ENCODE assay signal across 8 cellular contexts in genomic region chr9:88532320-88532719, GRCh38. TPM values are rescaled to one million over a fixed set of nuclear protein-coding genes. Genes with fewer than 3 reads are reported as not detected.
DNase-seq lines count a peak whose midpoint lies in the region; ATAC-seq, FAIRE-seq and TF ChIP-seq lines count a peak whose summit lies in the region.

No MANE protein-coding gene starts in this region.

- H3K9me3 ChIP-seq in right lobe of liver: no peaks in the 10 kb centered on the region

- 4% methylated on average over 21 of the region's 21 CpGs for WGBS in right lobe of liver (ENCODE audit: insufficient coverage, low coverage, low lambda C conversion rate, missing lambda C conversion rate)

- H3K27me3 ChIP-seq in brain microvascular endothelial cell (replicated peaks) (no peaks in the 10 kb centered on the region), right lobe of liver (peaks cover 0 to 11% of the 10 kb centered on the region in 2 donors)

- H3K36me3 ChIP-seq in brain microvascular endothelial cell (replicated peaks) (no peaks in the 10 kb centered on the region), right lobe of liver (no peaks in the 10 kb centered on the region)

- no peak for FAIRE-seq in H54 (lab: Jason Lieb, UNC)

- ATAC-seq in right lobe of liver (peak; percentile 47 to 70 (median 54)), HG03432 (IDR thresholded peaks at IDR 0.05; ENCODE audit: unreplicated experiment) (no peak), GM18907 (IDR thresholded peaks at IDR 0.05; ENCODE audit: unreplicated experiment) (no peak)

- intact Hi-C loops in right lobe of liver (cut with DNase I): no loop called here

- TF ChIP-seq CTCF in brain microvascular endothelial cell (IDR thresholded peaks at IDR 0.05; ENCODE audit: low read depth, low read length, missing control alignments): peak; percentile 25
- no peak for TF ChIP-seq CTCF in right lobe of liver (IDR thresholded peaks at IDR 0.05)

- peak; percentile 77 for DNase-seq in ACHN
- peak; percentile 83 for DNase-seq in HK-2 (ENCODE audit: unreplicated experiment)
- peak; percentile 22 for DNase-seq in brain microvascular endothelial cell
- peak; percentile 54 to 70 (median 68) for DNase-seq in right lobe of liver
- no peak for DNase-seq in H54 (ENCODE audit: insufficient read length, low spot score)
- no peak for DNase-seq in NOMO-1 treated with dmso at 0.1 percent for 144 hours (lab: John Stamatoyannopoulos, UW; ENCODE audit: unreplicated experiment)

- in situ Hi-C loops in ACHN (cut with HindIII; ENCODE audit: low pct_ligation_motif_present, low pct_unique_long_range_greater_than_20kb, low sequenced_read_pairs): no loop called here
- in situ Hi-C loops in brain microvascular endothelial cell (cut with HindIII; ENCODE audit: low pct_ligation_motif_present, low sequenced_read_pairs): no loop called here

- H3K4me3 ChIP-seq in brain microvascular endothelial cell (ENCODE audit: low read depth, low read length) (peak overlapping the region; percentile 12), right lobe of liver (no peak overlapping the region)

- peaks cover 0 to 11% (median 5%) of the 10 kb centered on the region in 4 donors for H3K4me1 ChIP-seq in right lobe of liver

- H3K27ac ChIP-seq in brain microvascular endothelial cell: no peak overlapping the region
- H3K27ac ChIP-seq in right lobe of liver: no peak overlapping the region

- TF ChIP-seq POLR2A in right lobe of liver (IDR thresholded peaks at IDR 0.05): no peak
- TF ChIP-seq POLR2A in H54 (IDR thresholded peaks at IDR 0.05; ENCODE audit: low read depth, low read length): no peak

RNA-seq across cellular contexts. Expression of gene NXNL2, which starts 2.7 kb away (rescaled TPM):
- total RNA-seq in right lobe of liver: not detected

Comparison
In these comparisons a context has a peak if more than half of its experiments do, and no peak if none do; other contexts are left out.
1. DNase-seq: peak in ACHN (single experiment), HK-2 (single experiment), brain microvascular endothelial cell (single experiment) and right lobe of liver (3 of 3); none in H54 (single experiment) and NOMO-1 treated with dmso at 0.1 percent for 144 hours (single experiment).
2. ATAC-seq: peak in right lobe of liver (4 of 4); none in HG03432 (single experiment) and GM18907 (single experiment).